ENCODE assay signal across 8 cellular contexts in genomic region chrX:74419861-74420193, GRCh38. TPM values are rescaled to one million over a fixed set of nuclear protein-coding genes. Genes with fewer than 3 reads are reported as not detected.
DNase-seq lines count a peak whose midpoint lies in the region; ATAC-seq, FAIRE-seq and TF ChIP-seq lines count a peak whose summit lies in the region.

No MANE protein-coding gene starts in this region.

- H3K27me3 ChIP-seq in bronchial epithelial cell (ENCODE audit: control insufficient read depth, insufficient read depth, low read length) (no peaks in the 10 kb centered on the region), right lobe of liver (no peaks in the 10 kb centered on the region), thyroid gland (no peaks in the 10 kb centered on the region)

- intact Hi-C loops in right lobe of liver (cut with DNase I) (no loop called here), thyroid gland (cut with DNase I) (loop anchor here (10.0 kb wide), 1 partner anchor 115 kb away; no protein-coding TSS in a partner anchor)

- H3K4me1 ChIP-seq in right lobe of liver (no peaks in the 10 kb centered on the region), thyroid gland (peaks cover 0 to 10% of the 10 kb centered on the region in 2 donors)

- H3K27me3 Mint-ChIP-seq in IgD-negative memory B cell, result peaks cover 20% of the 10 kb centered on the region

- no peaks in the 10 kb centered on the region for H3K9me3 ChIP-seq in right lobe of liver
- H3K9me3 ChIP-seq in thyroid gland, result no peaks in the 10 kb centered on the region

- peak overlapping the region in 1 of 3 donors; percentile 46 for H3K27ac Mint-ChIP-seq in IgD-negative memory B cell

- H3K4me3 ChIP-seq in AG04449 (ENCODE audit: low read depth, low read length) (peak overlapping the region; percentile 63), bronchial epithelial cell (ENCODE audit: low read depth, low read length) (peak overlapping the region; percentile 51), right lobe of liver (peak overlapping the region; percentile 40 to 59 (median 55)), thyroid gland (replicated peaks in 1 of 3) (peak overlapping the region; percentile 4 to 37 (median 8))

- peaks cover 0 to 8% (median 2%) of the 10 kb centered on the region in 3 donors for H3K4me1 Mint-ChIP-seq in IgD-negative memory B cell

- TF ChIP-seq POLR2A in right lobe of liver (IDR thresholded peaks at IDR 0.05), result no peak
- no peak for TF ChIP-seq POLR2A in thyroid gland (IDR thresholded peaks at IDR 0.05)

- DNase-seq in AG04449 (ENCODE audit: low read depth, low spot score) (no peak), bronchial epithelial cell (ENCODE audit: low read depth) (peak; percentile 11), right lobe of liver (peak in 2 of 3 donors; percentile 26 to 49), thyroid gland (peak; percentile 17 to 27), occipital lobe (lab: John Stamatoyannopoulos, UW) (no peak)

- POLR2A ChIA-PET in AG04449 (lab: Yijun Ruan, JAX), result interaction anchor here (1.8 kb wide), 1 partner anchor 31 kb away, joined by 10 read pairs; no protein-coding TSS in a partner anchor

- 45% methylated on average over 7 of the region's 20 CpGs for WGBS in right lobe of liver (ENCODE audit: insufficient coverage, low coverage, low lambda C conversion rate, missing lambda C conversion rate)
- WGBS in thyroid gland, 2 donors, result 8 to 10% methylated on average over 2 to 6 of the region's 20 CpGs

- CTCF ChIA-PET in AG04449 (lab: Yijun Ruan, JAX), result interaction anchor here (1.4 to 1.5 kb wide), 2 partner anchors 37 to 40 kb away, joined by 3 to 5 read pairs; no protein-coding TSS in a partner anchor

- no peaks in the 10 kb centered on the region for H3K36me3 ChIP-seq in bronchial epithelial cell (ENCODE audit: control insufficient read depth, insufficient read depth, low read length)
- H3K36me3 ChIP-seq in right lobe of liver, result no peaks in the 10 kb centered on the region
- H3K36me3 ChIP-seq in thyroid gland, result no peaks in the 10 kb centered on the region

- peak in 1 of 4 donors; percentile 1 for ATAC-seq in right lobe of liver
- ATAC-seq in GM19395 (IDR thresholded peaks at IDR 0.05; ENCODE audit: unreplicated experiment), result no peak
- ATAC-seq in GM21423 (IDR thresholded peaks at IDR 0.05; ENCODE audit: unreplicated experiment), result no peak

- FAIRE-seq in bronchial epithelial cell (lab: Jason Lieb, UNC), result no peak

- H3K27ac ChIP-seq in right lobe of liver, result peak overlapping the region in 1 of 3 donors; percentile 76
- peak overlapping the region in 2 of 3 donors; percentile 76 to 93 for H3K27ac ChIP-seq in thyroid gland

- peak overlapping the region; percentile 66 to 92 (median 83) for H3K4me3 Mint-ChIP-seq in IgD-negative memory B cell

- no peaks in the 10 kb centered on the region for H3K36me3 Mint-ChIP-seq in IgD-negative memory B cell

- no peak for TF ChIP-seq CTCF in AG04449 (IDR thresholded peaks at IDR 0.05; ENCODE audit: insufficient read depth, low read length, missing control alignments)
- no peak for TF ChIP-seq CTCF in bronchial epithelial cell (IDR thresholded peaks at IDR 0.05; ENCODE audit: insufficient read depth, low read length, severe bottlenecking)
- TF ChIP-seq CTCF in right lobe of liver (IDR thresholded peaks at IDR 0.05), result no peak
- TF ChIP-seq CTCF in thyroid gland (IDR thresholded peaks at IDR 0.05), result no peak

- H3K9me3 Mint-ChIP-seq in IgD-negative memory B cell, result peaks cover 0 to under 1% (median 0%) of the 10 kb centered on the region in 3 donors

RNA-seq across cellular contexts. Expression of gene SLC16A2, which starts 1.5 kb away (rescaled TPM):
- polyA plus RNA-seq in IgD-negative memory B cell, result not detected
- total RNA-seq in bronchial epithelial cell (1.3 TPM in 2 replicates), right lobe of liver (10 to 100 TPM; 16.7 to 68.8 (median 53.4) TPM), thyroid gland (10 to 100 TPM; 10.1 to 24.0 (median 20.1) TPM), occipital lobe (17.9 TPM)

Comparison
In these comparisons a context has a peak if more than half of its experiments do, and no peak if none do; other contexts are left out.
1. DNase-seq: peak in bronchial epithelial cell (single experiment), right lobe of liver (2 of 3) and thyroid gland (2 of 2); none in AG04449 (single experiment) and occipital lobe (single experiment).
2. H3K4me3 ChIP-seq: peak in every context shown above with its lines; median percentile 63 in AG04449; 55 in right lobe of liver; 51 in bronchial epithelial cell; 8 in thyroid gland.